21 cellular contexts compared by ENCODE assay signal in genomic region chr1:1556505-1556904, GRCh38. TPM values are rescaled to one million over a fixed set of nuclear protein-coding genes. Genes with fewer than 3 reads are reported as not detected.
"Had no signal": no experiment of that assay in that cellular context is flagged by ENCODE, and none has a peak within 500 bp of the region (broad histone marks: within the 10 kb centered on the region; RNA-seq: fewer than 3 reads in every experiment).

No MANE protein-coding gene starts in this region.

- FAIRE-seq: endometrium, kidney had no signal

- H3K9me3 ChIP-seq: mucosa of descending colon, ovary, prostate gland, spleen, stomach, thoracic aorta had no signal

- DNase-seq: effector memory CD4-positive, alpha-beta T cell; foreskin keratinocyte; head of caudate nucleus; kidney; left cardiac atrium; mucosa of descending colon; naive thymus-derived CD8-positive, alpha-beta T cell; ovary; spleen; stimulated activated CD4-positive, alpha-beta T cell treated with anti-CD3 and anti-CD28 coated beads, Interleukin-15, amount 100 ng/mL, for 24 hours; stimulated activated CD4-positive, alpha-beta T cell treated with anti-CD3 and anti-CD28 coated beads, Interleukin-1b, Interleukin-23, amount 100 ng/mL, for 48 hours; stimulated activated CD4-positive, alpha-beta T cell treated with anti-CD3 and anti-CD28 coated beads, Interleukin-4, amount 100 ng/mL, for 24 hours; stomach; substantia nigra had no signal

- H3K27ac ChIP-seq: foreskin keratinocyte, hepatocyte, ovary, prostate gland, spleen, stomach, thoracic aorta had no signal

- ATAC-seq: foreskin keratinocyte; left cardiac atrium; mucosa of descending colon; naive thymus-derived CD8-positive, alpha-beta T cell; sciatic nerve; stimulated activated memory B cell treated with anti-CD40 and anti-IgM and Interleukin-4, amounts not matched to agents 10 μg/mL and 1 μg/mL and 100 μg/mL, for 72 hours had no signal

- H3K4me1 ChIP-seq: foreskin keratinocyte, prostate gland had no signal

- H3K4me3 ChIP-seq: hepatocyte, mucosa of descending colon, ovary, prostate gland, spleen, stomach, thoracic aorta had no signal

- H2AFZ ChIP-seq: hepatocyte had no signal

- H3K27me3 ChIP-seq: foreskin keratinocyte, hepatocyte, ovary, spleen, stomach had no signal

- H3K36me3 ChIP-seq: ovary had no signal

- H3K4me2 ChIP-seq: hepatocyte had no signal

RNA-seq across cellular contexts. Expression of gene TMEM240, which starts 16.1 kb away (rescaled TPM):
- polyA plus RNA-seq: naive thymus-derived CD8-positive, alpha-beta T cell had no signal

RNA-seq across cellular contexts. Expression of gene FNDC10, which starts 43.4 kb away (rescaled TPM):
- total RNA-seq: skeletal muscle tissue had no signal
